ENCODE assay signal across 19 cellular contexts in the genomic region with DNA sequence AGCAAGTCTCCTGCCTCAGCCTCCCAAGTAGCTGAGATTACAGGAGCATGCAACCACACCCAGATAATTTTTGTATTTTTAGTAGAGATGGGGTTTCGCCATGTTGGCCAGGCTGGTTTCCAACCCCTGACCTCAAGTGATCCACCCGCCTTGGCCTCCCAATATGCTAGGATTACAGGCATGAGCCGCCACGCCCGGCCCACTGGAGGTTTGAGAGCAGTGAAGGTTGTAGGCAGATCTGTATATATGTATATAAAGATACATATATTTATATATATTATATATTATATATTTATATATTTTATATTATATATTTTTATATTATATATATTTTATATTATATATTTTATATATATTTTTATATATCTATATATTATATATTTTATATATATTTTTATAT.
"Had no signal": no experiment of that assay in that cellular context is flagged by ENCODE, and none has a peak within 500 bp of the region (broad histone marks: within the 10 kb centered on the region; RNA-seq: fewer than 3 reads in every experiment).

No MANE protein-coding gene starts in this region.

- FAIRE-seq: islet of Langerhans had no signal

- H3K27ac ChIP-seq: esophagus muscularis mucosa, gastrocnemius medialis, heart right ventricle, ovary, testis, tibial nerve had no signal

- H3K36me3 ChIP-seq: esophagus muscularis mucosa, gastrocnemius medialis, heart right ventricle, ovary, tibial nerve had no signal

- H3K4me3 ChIP-seq: esophagus muscularis mucosa, gastrocnemius medialis, heart right ventricle, ovary, smooth muscle cell, testis, tibial nerve had no signal

- H3K9me3 ChIP-seq: esophagus muscularis mucosa, gastrocnemius medialis, heart right ventricle, ovary, testis, tibial nerve had no signal

- H3K27me3 ChIP-seq: ovary, testis had no signal

- H3K4me1 ChIP-seq: esophagus muscularis mucosa, gastrocnemius medialis, heart right ventricle, testis, tibial nerve had no signal

- H3K4me2 ChIP-seq: smooth muscle cell had no signal

- ATAC-seq: gastrocnemius medialis; heart right ventricle; natural killer cell; right cardiac atrium; stimulated activated memory B cell treated with anti-CD40 and anti-IgM and Interleukin-4, amounts not matched to agents 10 μg/mL and 1 μg/mL and 100 μg/mL, for 72 hours; stimulated activated naive CD8-positive, alpha-beta T cell treated with anti-CD3 and anti-CD28 coated beads, Interleukin-15, amount 100 ng/mL, for 72 hours had no signal

- DNase-seq: cortex of kidney; effector memory CD4-positive, alpha-beta T cell; gastrocnemius medialis; heart right ventricle; hypothalamus; kidney glomerular epithelial cell; mammary epithelial cell; natural killer cell; nucleus accumbens; ovary; right cardiac atrium; stimulated activated CD4-positive, alpha-beta T cell treated with anti-CD3 and anti-CD28 coated beads, Interleukin-4, amount 100 ng/mL, for 1 hour; stimulated activated naive CD8-positive, alpha-beta T cell treated with anti-CD3 and anti-CD28 coated beads, Interleukin-15, amount 100 ng/mL, for 72 hours; testis had no signal
